Comparison of ENCODE assay signal across 21 cellular contexts in the genomic region with DNA sequence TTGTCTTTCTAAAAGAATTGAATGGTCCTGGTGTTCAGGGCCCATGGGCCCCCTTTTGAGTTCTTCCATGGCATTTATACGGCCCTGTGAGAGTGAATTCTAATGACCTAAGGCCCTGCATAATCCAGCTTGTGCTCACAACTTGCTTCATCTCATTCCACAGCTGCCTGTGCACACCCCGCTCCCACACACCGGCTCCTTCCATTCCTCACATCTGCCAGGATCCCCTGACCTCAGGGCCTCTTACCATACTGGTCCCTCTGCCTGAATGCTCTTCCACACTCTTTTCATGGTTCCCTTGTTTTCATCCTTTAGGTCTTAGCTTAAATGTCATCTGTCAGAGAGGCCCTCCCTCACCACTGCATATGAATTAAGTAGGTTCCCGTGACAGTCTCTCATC.
"Had no signal": no experiment of that assay in that cellular context is flagged by ENCODE, and none has a peak within 500 bp of the region (broad histone marks: within the 10 kb centered on the region; RNA-seq: fewer than 3 reads in every experiment).

No MANE protein-coding gene starts in this region.

- H3K27ac ChIP-seq: WERI-Rb-1 had no signal

- ATAC-seq: activated CD4-positive, alpha-beta T cell treated with anti-CD3 and anti-CD28 coated beads for 36 hours; PC-3 had no signal

- DNase-seq: activated CD4-positive, alpha-beta memory T cell treated with anti-CD3 and anti-CD28 coated beads, Interleukin-2, amount 10 ng/mL, durations not matched to agents 7 days and 5 days; activated CD4-positive, alpha-beta T cell treated with anti-CD3 and anti-CD28 coated beads for 36 hours; activated CD4-positive, alpha-beta T cell treated with anti-CD3 and anti-CD28 coated beads, Interleukin-2, amount 50 U/mL, for 1 hour; activated gamma-delta T cell treated with Interleukin-2 at 50 U/mL for 16 hours; activated naive CD4-positive, alpha-beta T cell treated with anti-CD3 and anti-CD28 coated beads, Interleukin-2, amount 10 ng/mL, durations not matched to agents 7 days and 5 days; activated naive CD8-positive, alpha-beta T cell treated with anti-CD3 and anti-CD28 coated beads for 36 hours; activated T-cell treated with anti-CD3 and anti-CD28 coated beads for 4 hours; activated T-cell treated with anti-CD3 and anti-CD28 coated beads, Interleukin-2, amount 50 U/mL, for 48 hours; anterior cingulate cortex; Karpas-422; MM.1S; NCI-H1105; NCI-H146; NCI-H187 treated with DMSO at 0.1 percent for 48 hours; NCI-H2081 treated with DMSO at 0.1 percent for 48 hours; NCI-H446; NCI-H524; PC-3; T-helper 2 cell; T1000; WERI-Rb-1 had no signal

- H3K36me3 ChIP-seq: WERI-Rb-1 had no signal
